Comparison of ENCODE assay signal across 15 cellular contexts in genomic region chr3:18062289-18063025, GRCh38.
A peak's percentile ranks its signal among the peaks of the same experiment; 100 is the strongest.
DNase-seq lines count a peak whose midpoint lies in the region; ATAC-seq, FAIRE-seq and TF ChIP-seq lines count a peak whose summit lies in the region.
"Had no signal": no experiment of that assay in that cellular context is flagged by ENCODE, and none has a peak within 500 bp of the region (broad histone marks: within the 10 kb centered on the region; RNA-seq: fewer than 3 reads in every experiment).

No MANE protein-coding gene starts in this region.

- H3K27me3 Mint-ChIP-seq in activated naive CD8-positive, alpha-beta T cell treated with anti-CD3 and anti-CD28 coated beads, Interleukin-2, amount 50 U/mL, for 24 hours, result peaks cover 3% of the 10 kb centered on the region

- H3K4me1 ChIP-seq in SJSA1 (replicated peaks), result peaks cover 32% of the 10 kb centered on the region

- FAIRE-seq in H54 (lab: Jason Lieb, UNC), result peak; percentile 91

- H3K9me3 ChIP-seq in SJSA1 (replicated peaks), result no peaks in the 10 kb centered on the region

- peaks cover 5% of the 10 kb centered on the region for H3K4me1 Mint-ChIP-seq in activated naive CD8-positive, alpha-beta T cell treated with anti-CD3 and anti-CD28 coated beads, Interleukin-2, amount 50 U/mL, for 24 hours

- DNase-seq in A172 (ENCODE audit: low spot score) (peak; percentile 74), H54 (ENCODE audit: insufficient read length, low spot score) (peak; percentile 40), SJSA1 (ENCODE audit: low read depth in 1 of 2, low spot score in 2 of 2) (peak; percentile 68 to 73), fibroblast of mammary gland (ENCODE audit: low read depth) (peak; percentile 85), NCI-H2196 (lab: John Stamatoyannopoulos, UW; ENCODE audit: unreplicated experiment) (no peak), mucosa of gallbladder (ENCODE audit: low spot score) (no peak)
- no peak for DNase-seq in activated naive CD8-positive, alpha-beta T cell treated with anti-CD3 and anti-CD28 coated beads, Interleukin-2, amount 50 U/mL, for 24 hours
- DNase-seq: DMS153; NCI-H2029 treated with DMSO at 0.1 percent for 48 hours; NCI-H774; SIG-M5; stimulated activated CD4-positive, alpha-beta T cell treated with anti-CD3 and anti-CD28 coated beads, Interleukin-12 subunit alpha, Interleukin-12 subunit beta, amount 100 ng/mL, for 4 hours had no signal

- H3K9me3 Mint-ChIP-seq in activated naive CD8-positive, alpha-beta T cell treated with anti-CD3 and anti-CD28 coated beads, Interleukin-2, amount 50 U/mL, for 24 hours, result peaks cover 14% of the 10 kb centered on the region

- H3K4me3 ChIP-seq in SJSA1 (no peak overlapping the region), fibroblast of mammary gland (ENCODE audit: control insufficient read depth, low read depth, low read length) (no peak overlapping the region)

- TF ChIP-seq POLR2A in H54 (IDR thresholded peaks at IDR 0.05; ENCODE audit: low read depth, low read length), result no peak

- no peaks in the 10 kb centered on the region for H3K36me3 Mint-ChIP-seq in activated naive CD8-positive, alpha-beta T cell treated with anti-CD3 and anti-CD28 coated beads, Interleukin-2, amount 50 U/mL, for 24 hours (ENCODE audit: low read depth)
- H3K36me3 Mint-ChIP-seq: activated naive CD4-positive, alpha-beta T cell treated with anti-CD3 and anti-CD28 coated beads, Interleukin-2, amount 50 U/mL, for 72 hours had no signal

- H3K36me3 ChIP-seq in SJSA1, result no peaks in the 10 kb centered on the region

- peak overlapping the region; percentile 74 for H3K27ac ChIP-seq in SJSA1
- H3K27ac ChIP-seq: KMS-11 had no signal

- ATAC-seq in HG03095 (IDR thresholded peaks at IDR 0.05; ENCODE audit: unreplicated experiment), result no peak
- ATAC-seq in activated naive CD8-positive, alpha-beta T cell treated with anti-CD3 and anti-CD28 coated beads, Interleukin-2, amount 50 U/mL, for 24 hours, result no peak
- ATAC-seq: activated naive CD4-positive, alpha-beta T cell treated with anti-CD3 and anti-CD28 coated beads, Interleukin-2, amount 50 U/mL, for 72 hours had no signal

- H3K27ac Mint-ChIP-seq in activated naive CD8-positive, alpha-beta T cell treated with anti-CD3 and anti-CD28 coated beads, Interleukin-2, amount 50 U/mL, for 24 hours, result no peak overlapping the region
- H3K27ac Mint-ChIP-seq: activated naive CD4-positive, alpha-beta T cell treated with anti-CD3 and anti-CD28 coated beads, Interleukin-2, amount 50 U/mL, for 72 hours had no signal

- H3K27me3 ChIP-seq in SJSA1 (replicated peaks), result no peaks in the 10 kb centered on the region

- H3K4me3 Mint-ChIP-seq in activated naive CD8-positive, alpha-beta T cell treated with anti-CD3 and anti-CD28 coated beads, Interleukin-2, amount 50 U/mL, for 24 hours, result no peak overlapping the region

- no peak for TF ChIP-seq CTCF in fibroblast of mammary gland (conservative IDR thresholded peaks at IDR 0.05; ENCODE audit: control insufficient read depth, insufficient read depth, low read depth, low read length)

Comparison
In these comparisons a context has a peak if more than half of its experiments do, and no peak if none do; other contexts are left out.
1. DNase-seq: peak in A172 (single experiment), H54 (single experiment), SJSA1 (2 of 2) and fibroblast of mammary gland (single experiment); none in NCI-H2196 (single experiment), mucosa of gallbladder (single experiment) and activated naive CD8-positive, alpha-beta T cell treated with anti-CD3 and anti-CD28 coated beads, Interleukin-2, amount 50 U/mL, for 24 hours (single experiment).